ENCODE assay signal across 8 cellular contexts in the genomic region with DNA sequence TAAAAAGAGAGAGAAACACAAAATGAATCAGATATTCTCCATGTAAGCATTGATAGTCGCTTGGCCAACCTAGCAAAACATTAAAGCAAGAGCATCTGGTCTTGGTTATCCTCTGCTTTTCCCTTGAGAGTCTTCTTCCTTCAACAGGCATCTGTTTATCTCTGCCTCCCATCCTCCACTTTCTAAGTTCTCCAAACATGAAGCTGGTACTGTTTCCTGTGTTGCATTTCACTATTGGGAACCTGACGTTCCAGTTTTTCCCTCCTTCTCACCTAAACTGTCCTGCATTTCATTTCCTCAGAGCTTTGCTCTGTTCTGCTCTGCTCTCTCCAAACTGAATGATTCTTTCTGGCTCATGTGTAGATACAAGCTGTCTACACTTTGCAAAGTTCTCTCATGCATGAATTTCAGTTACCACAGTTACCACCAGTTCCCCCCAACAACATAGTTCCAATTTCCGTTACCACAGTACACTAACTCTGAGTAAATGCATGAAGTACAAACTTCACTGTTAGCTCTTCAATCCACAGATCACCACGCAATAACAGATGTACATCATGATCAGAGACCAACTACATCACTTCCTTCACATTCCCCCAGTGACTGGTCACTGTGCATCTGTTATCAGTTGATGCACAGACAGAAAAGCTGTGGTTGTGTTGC.
DNase-seq lines count a peak whose midpoint lies in the region; ATAC-seq and TF ChIP-seq lines count a peak whose summit lies in the region.
"Had no signal": no experiment of that assay in that cellular context is flagged by ENCODE, and none has a peak within 500 bp of the region (broad histone marks: within the 10 kb centered on the region; RNA-seq: fewer than 3 reads in every experiment).

No MANE protein-coding gene starts in this region.

- no peaks in the 10 kb centered on the region for H3K9me3 Mint-ChIP-seq in CD4-positive, alpha-beta memory T cell
- peaks cover 0 to 2% (median 0%) of the 10 kb centered on the region in 7 donors for H3K9me3 Mint-ChIP-seq in CD14-positive monocyte

- no peak for TF ChIP-seq CTCF in foreskin keratinocyte (conservative IDR thresholded peaks at IDR 0.05)
- no peak for TF ChIP-seq CTCF in CD14-positive monocyte (IDR thresholded peaks at IDR 0.05)

- no peak overlapping the region for H3K27ac Mint-ChIP-seq in CD4-positive, alpha-beta memory T cell
- H3K27ac Mint-ChIP-seq in CD14-positive monocyte, result no peak overlapping the region

- no peaks in the 10 kb centered on the region for H3K9me3 ChIP-seq in CD4-positive, alpha-beta memory T cell (ENCODE audit: control insufficient read depth in 1 of 2, low read length in 2 of 2)

- H3K36me3 Mint-ChIP-seq in CD4-positive, alpha-beta memory T cell, result no peaks in the 10 kb centered on the region
- peaks cover 0 to under 1% of the 10 kb centered on the region in 2 donors for H3K36me3 Mint-ChIP-seq in CD14-positive monocyte

- no peaks in the 10 kb centered on the region for H3K27me3 ChIP-seq in foreskin keratinocyte
- H3K27me3 ChIP-seq in CD4-positive, alpha-beta memory T cell (ENCODE audit: insufficient read depth, low read length), result no peaks in the 10 kb centered on the region

- no peak overlapping the region for H3K4me3 ChIP-seq in CD4-positive, alpha-beta memory T cell (ENCODE audit: low read length in 2 of 2)

- POLR2A ChIA-PET in CD4-positive, alpha-beta memory T cell (lab: Charles Lee; ENCODE audit: partially characterized antibody), result no interaction called here

- no peaks in the 10 kb centered on the region for H3K36me3 ChIP-seq in CD4-positive, alpha-beta memory T cell (ENCODE audit: insufficient read depth, low read length)

- no peak overlapping the region for H3K4me3 Mint-ChIP-seq in CD4-positive, alpha-beta memory T cell
- H3K4me3 Mint-ChIP-seq in CD14-positive monocyte, result no peak overlapping the region

- H3K27me3 Mint-ChIP-seq in CD4-positive, alpha-beta memory T cell, result peaks cover 0 to 5% of the 10 kb centered on the region in 2 donors
- H3K27me3 Mint-ChIP-seq in CD14-positive monocyte (ENCODE audit: low read depth in 3 of 3), result no peaks in the 10 kb centered on the region

- H3K4me1 Mint-ChIP-seq in CD4-positive, alpha-beta memory T cell, result no peaks in the 10 kb centered on the region
- H3K4me1 Mint-ChIP-seq in CD14-positive monocyte, result peaks cover 42% of the 10 kb centered on the region

- peak; percentile 98 for ATAC-seq in GM18909 (IDR thresholded peaks at IDR 0.05; ENCODE audit: poor library complexity, unreplicated experiment)
- peak; percentile 98 for ATAC-seq in HG02763 (IDR thresholded peaks at IDR 0.05; ENCODE audit: unreplicated experiment)
- peak; percentile 85 for ATAC-seq in sciatic nerve
- no peak for ATAC-seq in foreskin keratinocyte
- ATAC-seq: HepG2 had no signal

- CTCF ChIA-PET in CD4-positive, alpha-beta memory T cell (lab: Charles Lee; ENCODE audit: partially characterized antibody), result no interaction called here

- H3K4me1 ChIP-seq in foreskin keratinocyte, result no peaks in the 10 kb centered on the region
- no peaks in the 10 kb centered on the region for H3K4me1 ChIP-seq in CD4-positive, alpha-beta memory T cell (ENCODE audit: insufficient read depth, low read length)

- no peak overlapping the region for H3K27ac ChIP-seq in foreskin keratinocyte
- H3K27ac ChIP-seq in CD4-positive, alpha-beta memory T cell (ENCODE audit: low read depth, low read length), result no peak overlapping the region

- intact Hi-C loops in sciatic nerve (cut with DNase I) (no loop called here), CD14-positive monocyte (cut with micrococcal nuclease) (no loop called here)
- intact Hi-C loops in CD4-positive, alpha-beta memory T cell (cut with micrococcal nuclease), result no loop called here

- DNase-seq in NAMALWA (ENCODE audit: low spot score) (peak; percentile 97), sciatic nerve (ENCODE audit: low spot score) (no peak), foreskin keratinocyte (no peak), CD14-positive monocyte (ENCODE audit: low spot score) (no peak)
- no peak for DNase-seq in CD4-positive, alpha-beta memory T cell
